In the genomic region with DNA sequence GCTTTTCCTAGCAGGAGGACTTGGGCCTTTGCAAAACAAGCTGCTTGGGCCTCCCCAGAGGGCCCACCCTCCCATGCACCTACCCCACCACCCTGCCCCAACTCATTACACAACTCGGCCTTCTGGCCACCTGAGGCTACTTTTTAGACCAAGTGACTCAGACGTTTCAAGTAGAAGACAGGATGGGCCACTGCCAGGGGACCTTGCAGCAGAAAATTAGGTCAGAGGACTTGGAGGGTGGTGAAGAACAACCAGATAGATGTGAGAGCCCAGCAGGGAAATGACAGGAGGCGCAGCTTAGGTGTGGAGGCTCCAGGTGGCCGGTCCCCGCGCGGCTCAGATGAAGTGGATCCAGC, we compare ENCODE assay signal across 10 cellular contexts. TPM values are rescaled to one million over a fixed set of nuclear protein-coding genes. Genes with fewer than 3 reads are reported as not detected.
A peak's percentile ranks its signal among the peaks of the same experiment; 100 is the strongest.
DNase-seq lines count a peak whose midpoint lies in the region; ATAC-seq and TF ChIP-seq lines count a peak whose summit lies in the region.
"Had no signal": no experiment of that assay in that cellular context is flagged by ENCODE, and none has a peak within 500 bp of the region (broad histone marks: within the 10 kb centered on the region; RNA-seq: fewer than 3 reads in every experiment).

No MANE protein-coding gene starts in this region.

- peaks cover under 1% of the 10 kb centered on the region for H3K36me3 ChIP-seq in suprapubic skin

- no peak for TF ChIP-seq EP300 in suprapubic skin (IDR thresholded peaks at IDR 0.05)

- WGBS in suprapubic skin: 76% methylated on average over 7 of the region's 7 CpGs

- peak overlapping the region; percentile 68 for H3K4me3 Mint-ChIP-seq in activated CD4-positive, alpha-beta T cell treated with anti-CD3 and anti-CD28 coated beads for 36 hours
- peak overlapping the region; percentile 88 for H3K4me3 Mint-ChIP-seq in activated T-helper 1 cell treated with anti-CD3 and anti-CD28 coated beads, Interleukin-12 subunit alpha, Interleukin-12 subunit beta, Interleukin-2, Interleukin-4 antibody, amounts not matched to agents 30 ng/mL and 10 ng/mL and 1 ng/mL, durations not matched to agents 14 hours and 24 hours and 36 hours

- H3K9me3 ChIP-seq in suprapubic skin: no peaks in the 10 kb centered on the region

- POLR2A ChIA-PET in activated CD4-positive, alpha-beta T cell treated with anti-CD3 and anti-CD28 coated beads for 36 hours (lab: Charles Lee): no interaction called here

- no peaks in the 10 kb centered on the region for H3K27me3 Mint-ChIP-seq in activated CD4-positive, alpha-beta T cell treated with anti-CD3 and anti-CD28 coated beads for 36 hours
- H3K27me3 Mint-ChIP-seq in activated T-helper 1 cell treated with anti-CD3 and anti-CD28 coated beads, Interleukin-12 subunit alpha, Interleukin-12 subunit beta, Interleukin-2, Interleukin-4 antibody, amounts not matched to agents 30 ng/mL and 10 ng/mL and 1 ng/mL, durations not matched to agents 14 hours and 24 hours and 36 hours (ENCODE audit: insufficient read depth): no peaks in the 10 kb centered on the region

- ATAC-seq in activated CD4-positive, alpha-beta T cell treated with anti-CD3 and anti-CD28 coated beads for 36 hours: no peak
- ATAC-seq in left ventricle myocardium superior: peak; percentile 0

- intact Hi-C loops in activated CD4-positive, alpha-beta T cell treated with anti-CD3 and anti-CD28 coated beads for 36 hours (cut with DNase I, micrococcal nuclease): no loop called here
- intact Hi-C loops in activated T-helper 1 cell treated with anti-CD3 and anti-CD28 coated beads, Interleukin-12 subunit alpha, Interleukin-12 subunit beta, Interleukin-2, Interleukin-4 antibody, amounts not matched to agents 30 ng/mL and 10 ng/mL and 1 ng/mL, durations not matched to agents 14 hours and 24 hours and 36 hours (cut with micrococcal nuclease): no loop called here
- intact Hi-C loops in left ventricle myocardium superior (cut with micrococcal nuclease): no loop called here

- H3K4me1 ChIP-seq in suprapubic skin: peaks cover 62% of the 10 kb centered on the region

- H3K4me3 ChIP-seq in suprapubic skin: peak overlapping the region; percentile 82

- H3K36me3 Mint-ChIP-seq in activated CD4-positive, alpha-beta T cell treated with anti-CD3 and anti-CD28 coated beads for 36 hours (ENCODE audit: low read depth): peaks cover 12% of the 10 kb centered on the region
- H3K36me3 Mint-ChIP-seq in activated T-helper 1 cell treated with anti-CD3 and anti-CD28 coated beads, Interleukin-12 subunit alpha, Interleukin-12 subunit beta, Interleukin-2, Interleukin-4 antibody, amounts not matched to agents 30 ng/mL and 10 ng/mL and 1 ng/mL, durations not matched to agents 14 hours and 24 hours and 36 hours (ENCODE audit: low read depth): peaks cover 16% of the 10 kb centered on the region

- no peak for TF ChIP-seq POLR2A in suprapubic skin (IDR thresholded peaks at IDR 0.05)

- no peak for DNase-seq in activated CD4-positive, alpha-beta T cell treated with anti-CD3 and anti-CD28 coated beads for 36 hours
- DNase-seq in activated CD4-positive, alpha-beta T cell treated with anti-CD3 and anti-CD28 coated beads for 48 hours: no peak
- no peak for DNase-seq in activated T-helper 1 cell treated with anti-CD3 and anti-CD28 coated beads, Interleukin-12 subunit alpha, Interleukin-12 subunit beta, Interleukin-2, Interleukin-4 antibody, amounts not matched to agents 30 ng/mL and 10 ng/mL and 1 ng/mL, durations not matched to agents 14 hours and 24 hours and 36 hours (ENCODE audit: low spot score)
- DNase-seq in left ventricle myocardium superior (peak; percentile 48), suprapubic skin (ENCODE audit: low spot score in 2 of 2) (peak in 1 of 2 donors; percentile 70), NAMALWA (ENCODE audit: low spot score) (no peak), dermis blood vessel endothelial cell (no peak), hippocampal formation (lab: John Stamatoyannopoulos, UW) (no peak)
- DNase-seq: activated CD4-positive, alpha-beta T cell treated with anti-CD3 and anti-CD28 coated beads, Interleukin-2, amount 50 U/mL, for 1 hour; Kasumi-1 had no signal

- TF ChIP-seq CTCF in suprapubic skin (IDR thresholded peaks at IDR 0.05): no peak

- peak overlapping the region; percentile 71 for H3K27ac Mint-ChIP-seq in activated CD4-positive, alpha-beta T cell treated with anti-CD3 and anti-CD28 coated beads for 36 hours
- H3K27ac Mint-ChIP-seq in activated T-helper 1 cell treated with anti-CD3 and anti-CD28 coated beads, Interleukin-12 subunit alpha, Interleukin-12 subunit beta, Interleukin-2, Interleukin-4 antibody, amounts not matched to agents 30 ng/mL and 10 ng/mL and 1 ng/mL, durations not matched to agents 14 hours and 24 hours and 36 hours: peak overlapping the region; percentile 86

- CTCF ChIA-PET in activated CD4-positive, alpha-beta T cell treated with anti-CD3 and anti-CD28 coated beads for 36 hours (lab: Charles Lee): interaction anchor here (0.6 to 1.7 kb wide), 3 partner anchors 22 to 253 kb away, joined by 3 to 4 read pairs (median 3); no protein-coding TSS in a partner anchor

- no peak overlapping the region for H3K27ac ChIP-seq in suprapubic skin

- H3K4me1 Mint-ChIP-seq in activated CD4-positive, alpha-beta T cell treated with anti-CD3 and anti-CD28 coated beads for 36 hours: peaks cover 38% of the 10 kb centered on the region
- peaks cover 48% of the 10 kb centered on the region for H3K4me1 Mint-ChIP-seq in activated T-helper 1 cell treated with anti-CD3 and anti-CD28 coated beads, Interleukin-12 subunit alpha, Interleukin-12 subunit beta, Interleukin-2, Interleukin-4 antibody, amounts not matched to agents 30 ng/mL and 10 ng/mL and 1 ng/mL, durations not matched to agents 14 hours and 24 hours and 36 hours (ENCODE audit: low read depth)

- no peaks in the 10 kb centered on the region for H3K9me3 Mint-ChIP-seq in activated CD4-positive, alpha-beta T cell treated with anti-CD3 and anti-CD28 coated beads for 36 hours (ENCODE audit: low read depth)
- no peaks in the 10 kb centered on the region for H3K9me3 Mint-ChIP-seq in activated T-helper 1 cell treated with anti-CD3 and anti-CD28 coated beads, Interleukin-12 subunit alpha, Interleukin-12 subunit beta, Interleukin-2, Interleukin-4 antibody, amounts not matched to agents 30 ng/mL and 10 ng/mL and 1 ng/mL, durations not matched to agents 14 hours and 24 hours and 36 hours

- H3K27me3 ChIP-seq in suprapubic skin: no peaks in the 10 kb centered on the region

RNA-seq across cellular contexts. Expression of a gene that starts 1.4 kb away (rescaled TPM):
- total RNA-seq in activated CD4-positive, alpha-beta T cell treated with anti-CD3 and anti-CD28 coated beads for 36 hours: 1 to 10 TPM; 4.4 to 4.7 TPM
- total RNA-seq in activated T-helper 1 cell treated with anti-CD3 and anti-CD28 coated beads, Interleukin-12 subunit alpha, Interleukin-12 subunit beta, Interleukin-2, Interleukin-4 antibody, amounts not matched to agents 30 ng/mL and 10 ng/mL and 1 ng/mL, durations not matched to agents 14 hours and 24 hours and 36 hours: 7.0 and 7.6 TPM in 2 replicates
- 13.7 TPM for total RNA-seq in left ventricle myocardium superior
- total RNA-seq in suprapubic skin: 10 to 100 TPM in 3 of 4 donors, 1 to 10 TPM in 1; 7.3 to 16.9 (median 12.8) TPM
- 10.7 and 10.9 TPM in 2 replicates for total RNA-seq in dermis blood vessel endothelial cell

RNA-seq across cellular contexts. Expression of a gene that starts 1.5 kb away (rescaled TPM):
- 10 to 100 TPM; 25.6 to 33.2 TPM for total RNA-seq in activated CD4-positive, alpha-beta T cell treated with anti-CD3 and anti-CD28 coated beads for 36 hours
- total RNA-seq in activated T-helper 1 cell treated with anti-CD3 and anti-CD28 coated beads, Interleukin-12 subunit alpha, Interleukin-12 subunit beta, Interleukin-2, Interleukin-4 antibody, amounts not matched to agents 30 ng/mL and 10 ng/mL and 1 ng/mL, durations not matched to agents 14 hours and 24 hours and 36 hours: 33.9 and 35.6 TPM in 2 replicates
- total RNA-seq in left ventricle myocardium superior (37.6 TPM), suprapubic skin (10 to 100 TPM in 1 of 4 donors, 1 to 10 TPM in 3; 2.8 to 12.9 (median 6.0) TPM), dermis blood vessel endothelial cell (4.3 TPM in 2 replicates)

RNA-seq across cellular contexts. Expression of a gene that starts 5.2 kb away (rescaled TPM):
- total RNA-seq in activated CD4-positive, alpha-beta T cell treated with anti-CD3 and anti-CD28 coated beads for 36 hours: 1 to 10 TPM; 1.5 to 2.1 TPM
- 4.8 and 5.1 TPM in 2 replicates for total RNA-seq in activated T-helper 1 cell treated with anti-CD3 and anti-CD28 coated beads, Interleukin-12 subunit alpha, Interleukin-12 subunit beta, Interleukin-2, Interleukin-4 antibody, amounts not matched to agents 30 ng/mL and 10 ng/mL and 1 ng/mL, durations not matched to agents 14 hours and 24 hours and 36 hours
- total RNA-seq in left ventricle myocardium superior: 2.8 TPM
- total RNA-seq in suprapubic skin: 1 to 10 TPM; 1.8 to 5.0 (median 4.4) TPM
- 1.7 and 3.1 TPM in 2 replicates for total RNA-seq in dermis blood vessel endothelial cell

RNA-seq across cellular contexts. Expression of a gene that starts 19.5 kb away (rescaled TPM):
- under 1 TPM; 0.88 to 0.91 TPM for total RNA-seq in activated CD4-positive, alpha-beta T cell treated with anti-CD3 and anti-CD28 coated beads for 36 hours
- 0.41 and 0.56 TPM in 2 replicates for total RNA-seq in activated T-helper 1 cell treated with anti-CD3 and anti-CD28 coated beads, Interleukin-12 subunit alpha, Interleukin-12 subunit beta, Interleukin-2, Interleukin-4 antibody, amounts not matched to agents 30 ng/mL and 10 ng/mL and 1 ng/mL, durations not matched to agents 14 hours and 24 hours and 36 hours
- total RNA-seq in left ventricle myocardium superior (1.6 TPM), suprapubic skin (1 to 10 TPM; 1.4 to 2.2 (median 2.0) TPM), dermis blood vessel endothelial cell (0.47 and 1.5 TPM in 2 replicates)
